In the genomic region with DNA sequence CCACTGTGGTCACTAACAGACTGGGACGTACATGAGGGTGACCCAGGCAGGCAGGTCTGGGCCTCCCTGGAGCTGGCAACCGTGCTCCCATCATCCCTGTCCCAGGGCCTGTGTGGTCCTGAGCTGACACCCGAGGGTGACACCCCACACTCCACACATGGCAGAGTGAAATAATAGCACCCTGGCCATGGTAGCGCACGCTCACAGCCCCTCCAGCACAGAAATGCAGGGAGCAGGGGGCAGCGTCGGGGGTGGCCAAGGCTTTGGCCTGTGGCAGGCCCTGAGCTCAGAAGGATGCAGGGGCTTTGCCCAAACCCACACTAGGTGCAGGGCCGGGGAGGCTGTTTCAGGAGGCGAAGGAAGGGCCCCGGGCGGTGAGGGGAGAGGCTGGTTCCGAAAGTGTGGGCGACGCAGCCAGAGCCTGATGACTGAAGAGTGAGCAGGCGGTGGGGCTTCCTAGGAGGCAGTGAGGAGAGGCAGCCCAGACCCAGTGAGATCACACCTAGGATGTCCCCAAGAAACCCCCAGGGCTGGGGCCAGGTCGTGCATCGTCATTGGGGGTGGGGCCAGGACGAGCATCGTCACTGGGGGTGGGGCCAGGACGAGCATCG, we compare ENCODE assay signal across 1 cellular context.
TF ChIP-seq lines count a peak whose summit lies in the region.

No MANE protein-coding gene starts in this region.

TF ChIP-seq in HEK293, 187 proteins besides CTCF, POLR2A, EP300 and RAD21 (continued from another document and continues in another):
- TF ChIP-seq PBX3 (CRISPR knock-in tag; IDR thresholded peaks at IDR 0.05) (no peak), ZNF398 (tag by site-specific recombination; IDR thresholded peaks at IDR 0.05) (peak; percentile 38; the same call in 1 of the 2 replicates), ZBTB17 (tag by site-specific recombination; IDR thresholded peaks at IDR 0.05) (peak; percentile 66), ZIC2 (tag by site-specific recombination; IDR thresholded peaks at IDR 0.05) (peak; percentile 46), ZFP41 (tag by site-specific recombination; IDR thresholded peaks at IDR 0.05; ENCODE audit: borderline replicate concordance) (no peak), ZNF18 (tag by site-specific recombination; IDR thresholded peaks at IDR 0.05) (0 out of 2 replicates have a peak, but pooled peaks have one; percentile 61), HOXD13 (CRISPR knock-in tag; IDR thresholded peaks at IDR 0.05; ENCODE audit: borderline replicate concordance) (no peak), HOXA7 (CRISPR knock-in tag; IDR thresholded peaks at IDR 0.05; ENCODE audit: borderline replicate concordance) (no peak), ZNF16 (tag by site-specific recombination; IDR thresholded peaks at IDR 0.05; ENCODE audit: low read depth) (no peak), ZNF302 (tag by site-specific recombination; IDR thresholded peaks at IDR 0.05; ENCODE audit: low read depth) (no peak), GLIS2 (tag by site-specific recombination; IDR thresholded peaks at IDR 0.05) (peak; percentile 77), ZNF48 (tag by site-specific recombination; IDR thresholded peaks at IDR 0.05) (no peak), GLI4 (tag by site-specific recombination; IDR thresholded peaks at IDR 0.05) (no peak), SP2 (tag by site-specific recombination; IDR thresholded peaks at IDR 0.05) (peak; percentile 43), MYNN (tag by site-specific recombination; IDR thresholded peaks at IDR 0.05; ENCODE audit: borderline replicate concordance) (no peak), ZSCAN30 (tag by site-specific recombination; IDR thresholded peaks at IDR 0.05) (0 out of 2 replicates have a peak, but pooled peaks have one; percentile 32), TCF7L2 (IDR thresholded peaks at IDR 0.05; ENCODE audit: borderline replicate concordance, low read depth, low read length) (no peak), BCL11B (tag by site-specific recombination; IDR thresholded peaks at IDR 0.05; ENCODE audit: low read depth) (no peak), ZNF600 (tag by site-specific recombination; IDR thresholded peaks at IDR 0.05) (peak; percentile 72), OSR2 (tag by site-specific recombination; IDR thresholded peaks at IDR 0.05) (peak; percentile 72), GLIS1 (tag by site-specific recombination; IDR thresholded peaks at IDR 0.05) (peak; percentile 86), PRDM1 (tag by site-specific recombination; IDR thresholded peaks at IDR 0.05) (no peak), ZNF670 (tag by site-specific recombination; IDR thresholded peaks at IDR 0.05; ENCODE audit: low read depth) (no peak), ZNF426 (tag by site-specific recombination; IDR thresholded peaks at IDR 0.05) (no peak), ZNF621 (tag by site-specific recombination; IDR thresholded peaks at IDR 0.05) (no peak), KLF8 (tag by site-specific recombination; IDR thresholded peaks at IDR 0.05) (peak; percentile 33; the same call in 1 of the 2 replicates), ZNF366 (tag by site-specific recombination; conservative IDR thresholded peaks at IDR 0.05) (no peak), ZNF362 (tag by site-specific recombination; IDR thresholded peaks at IDR 0.05) (no peak), ZNF311 (tag by site-specific recombination; IDR thresholded peaks at IDR 0.05; ENCODE audit: borderline replicate concordance) (no peak), ZNF629 (tag by site-specific recombination; IDR thresholded peaks at IDR 0.05) (peak; percentile 56), ZNF221 (tag by site-specific recombination; IDR thresholded peaks at IDR 0.05; ENCODE audit: borderline replicate concordance) (no peak), ZNF513 (tag by site-specific recombination; IDR thresholded peaks at IDR 0.05) (no peak), ZNF561 (tag by site-specific recombination; IDR thresholded peaks at IDR 0.05; ENCODE audit: borderline replicate concordance) (no peak), ZNF341 (tag by site-specific recombination; IDR thresholded peaks at IDR 0.05; ENCODE audit: low read depth) (peak; percentile 23; the same call in 1 of the 2 replicates), ZNF335 (tag by site-specific recombination; conservative IDR thresholded peaks at IDR 0.05) (peak; percentile 98), BCL11A (tag by site-specific recombination; IDR thresholded peaks at IDR 0.05; ENCODE audit: low read depth) (0 out of 2 replicates have a peak, but pooled peaks have one; percentile 23), ZNF654 (tag by site-specific recombination; IDR thresholded peaks at IDR 0.05; ENCODE audit: low read depth) (no peak), ZBTB7A (tag by site-specific recombination; IDR thresholded peaks at IDR 0.05; ENCODE audit: low read depth) (0 out of 2 replicates have a peak, but pooled peaks have one; percentile 68), ZNF24 (tag by site-specific recombination; IDR thresholded peaks at IDR 0.05) (no peak), ZBTB21 (tag by site-specific recombination; IDR thresholded peaks at IDR 0.05) (no peak; the same call in 1 of the 2 replicates), ZNF266 (tag by site-specific recombination; IDR thresholded peaks at IDR 0.05; ENCODE audit: low read depth) (no peak), ZNF169 (tag by site-specific recombination; IDR thresholded peaks at IDR 0.05) (no peak), IKZF3 (tag by site-specific recombination; IDR thresholded peaks at IDR 0.05) (0 out of 2 replicates have a peak, but pooled peaks have one; percentile 11), SP3 (tag by site-specific recombination; IDR thresholded peaks at IDR 0.05) (no peak; the same call in 1 of the 2 replicates), ZBTB20 (tag by site-specific recombination; IDR thresholded peaks at IDR 0.05) (peak; percentile 93), ZXDB (tag by site-specific recombination; IDR thresholded peaks at IDR 0.05) (peak; percentile 38; the same call in 1 of the 2 replicates), ZNF248 (tag by site-specific recombination; IDR thresholded peaks at IDR 0.05) (no peak), ZNF624 (tag by site-specific recombination; IDR thresholded peaks at IDR 0.05) (no peak)
- TF ChIP-seq, protein P1, sequence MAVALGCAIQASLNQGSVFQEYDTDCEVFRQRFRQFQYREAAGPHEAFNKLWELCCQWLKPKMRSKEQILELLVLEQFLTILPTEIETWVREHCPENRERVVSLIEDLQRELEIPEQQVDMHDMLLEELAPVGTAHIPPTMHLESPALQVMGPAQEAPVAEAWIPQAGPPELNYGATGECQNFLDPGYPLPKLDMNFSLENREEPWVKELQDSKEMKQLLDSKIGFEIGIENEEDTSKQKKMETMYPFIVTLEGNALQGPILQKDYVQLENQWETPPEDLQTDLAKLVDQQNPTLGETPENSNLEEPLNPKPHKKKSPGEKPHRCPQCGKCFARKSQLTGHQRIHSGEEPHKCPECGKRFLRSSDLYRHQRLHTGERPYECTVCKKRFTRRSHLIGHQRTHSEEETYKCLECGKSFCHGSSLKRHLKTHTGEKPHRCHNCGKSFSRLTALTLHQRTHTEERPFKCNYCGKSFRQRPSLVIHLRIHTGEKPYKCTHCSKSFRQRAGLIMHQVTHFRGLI (tag by site-specific recombination; IDR thresholded peaks at IDR 0.05): peak; percentile 72
- TF ChIP-seq, protein P2, sequence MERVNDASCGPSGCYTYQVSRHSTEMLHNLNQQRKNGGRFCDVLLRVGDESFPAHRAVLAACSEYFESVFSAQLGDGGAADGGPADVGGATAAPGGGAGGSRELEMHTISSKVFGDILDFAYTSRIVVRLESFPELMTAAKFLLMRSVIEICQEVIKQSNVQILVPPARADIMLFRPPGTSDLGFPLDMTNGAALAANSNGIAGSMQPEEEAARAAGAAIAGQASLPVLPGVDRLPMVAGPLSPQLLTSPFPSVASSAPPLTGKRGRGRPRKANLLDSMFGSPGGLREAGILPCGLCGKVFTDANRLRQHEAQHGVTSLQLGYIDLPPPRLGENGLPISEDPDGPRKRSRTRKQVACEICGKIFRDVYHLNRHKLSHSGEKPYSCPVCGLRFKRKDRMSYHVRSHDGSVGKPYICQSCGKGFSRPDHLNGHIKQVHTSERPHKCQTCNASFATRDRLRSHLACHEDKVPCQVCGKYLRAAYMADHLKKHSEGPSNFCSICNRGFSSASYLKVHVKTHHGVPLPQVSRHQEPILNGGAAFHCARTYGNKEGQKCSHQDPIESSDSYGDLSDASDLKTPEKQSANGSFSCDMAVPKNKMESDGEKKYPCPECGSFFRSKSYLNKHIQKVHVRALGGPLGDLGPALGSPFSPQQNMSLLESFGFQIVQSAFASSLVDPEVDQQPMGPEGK (tag by site-specific recombination; IDR thresholded peaks at IDR 0.05): peak; percentile 72
- TF ChIP-seq, protein P3, sequence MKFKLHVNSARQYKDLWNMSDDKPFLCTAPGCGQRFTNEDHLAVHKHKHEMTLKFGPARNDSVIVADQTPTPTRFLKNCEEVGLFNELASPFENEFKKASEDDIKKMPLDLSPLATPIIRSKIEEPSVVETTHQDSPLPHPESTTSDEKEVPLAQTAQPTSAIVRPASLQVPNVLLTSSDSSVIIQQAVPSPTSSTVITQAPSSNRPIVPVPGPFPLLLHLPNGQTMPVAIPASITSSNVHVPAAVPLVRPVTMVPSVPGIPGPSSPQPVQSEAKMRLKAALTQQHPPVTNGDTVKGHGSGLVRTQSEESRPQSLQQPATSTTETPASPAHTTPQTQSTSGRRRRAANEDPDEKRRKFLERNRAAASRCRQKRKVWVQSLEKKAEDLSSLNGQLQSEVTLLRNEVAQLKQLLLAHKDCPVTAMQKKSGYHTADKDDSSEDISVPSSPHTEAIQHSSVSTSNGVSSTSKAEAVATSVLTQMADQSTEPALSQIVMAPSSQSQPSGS (tag by site-specific recombination; IDR thresholded peaks at IDR 0.05; ENCODE audit: low read depth): 0 out of 2 replicates have a peak, but pooled peaks have one; percentile 32
- TF ChIP-seq, protein P4, sequence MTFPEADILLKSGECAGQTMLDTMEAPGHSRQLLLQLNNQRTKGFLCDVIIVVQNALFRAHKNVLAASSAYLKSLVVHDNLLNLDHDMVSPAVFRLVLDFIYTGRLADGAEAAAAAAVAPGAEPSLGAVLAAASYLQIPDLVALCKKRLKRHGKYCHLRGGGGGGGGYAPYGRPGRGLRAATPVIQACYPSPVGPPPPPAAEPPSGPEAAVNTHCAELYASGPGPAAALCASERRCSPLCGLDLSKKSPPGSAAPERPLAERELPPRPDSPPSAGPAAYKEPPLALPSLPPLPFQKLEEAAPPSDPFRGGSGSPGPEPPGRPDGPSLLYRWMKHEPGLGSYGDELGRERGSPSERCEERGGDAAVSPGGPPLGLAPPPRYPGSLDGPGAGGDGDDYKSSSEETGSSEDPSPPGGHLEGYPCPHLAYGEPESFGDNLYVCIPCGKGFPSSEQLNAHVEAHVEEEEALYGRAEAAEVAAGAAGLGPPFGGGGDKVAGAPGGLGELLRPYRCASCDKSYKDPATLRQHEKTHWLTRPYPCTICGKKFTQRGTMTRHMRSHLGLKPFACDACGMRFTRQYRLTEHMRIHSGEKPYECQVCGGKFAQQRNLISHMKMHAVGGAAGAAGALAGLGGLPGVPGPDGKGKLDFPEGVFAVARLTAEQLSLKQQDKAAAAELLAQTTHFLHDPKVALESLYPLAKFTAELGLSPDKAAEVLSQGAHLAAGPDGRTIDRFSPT (tag by site-specific recombination; IDR thresholded peaks at IDR 0.05): 0 out of 2 replicates have a peak, but pooled peaks have one; percentile 38
